ENCODE assay signal across 8 cellular contexts in the genomic region with DNA sequence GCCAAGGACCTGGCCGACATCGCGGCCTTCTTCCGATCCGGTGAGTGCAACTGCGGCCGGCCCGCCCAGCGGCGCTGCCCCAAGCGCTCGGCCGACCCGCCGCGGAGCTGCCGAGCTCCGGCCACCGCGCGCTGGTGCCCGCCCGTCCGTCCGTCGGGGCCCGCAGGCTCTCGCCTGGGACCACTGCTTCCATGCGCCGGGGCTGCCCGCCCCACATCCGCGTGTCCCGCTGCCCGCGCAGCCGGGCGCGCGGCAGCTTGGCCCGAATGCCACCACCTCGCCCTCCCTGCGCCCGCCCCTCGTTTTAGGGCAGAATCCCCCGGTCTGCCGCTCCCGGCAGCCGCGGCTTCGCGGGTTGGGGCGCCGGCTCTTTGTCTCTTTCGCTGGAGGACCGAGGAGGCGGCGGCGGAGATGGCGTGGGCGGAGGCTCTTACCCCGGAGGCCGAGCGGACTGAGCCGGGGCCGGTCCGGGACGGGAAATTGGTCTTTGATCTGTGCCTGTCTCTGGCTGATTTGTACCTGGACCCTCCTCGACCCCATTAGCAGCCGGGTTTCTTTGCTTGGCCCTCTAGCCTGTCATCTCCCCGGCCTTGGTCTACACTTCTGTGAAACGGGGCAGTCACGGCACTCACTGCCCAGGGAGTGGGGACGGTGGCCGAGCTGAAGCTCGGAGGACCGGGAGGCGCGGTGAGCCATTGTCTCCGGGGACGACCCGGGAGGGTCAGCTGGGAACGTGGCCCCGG. TPM values are rescaled to one million over a fixed set of nuclear protein-coding genes. Genes with fewer than 3 reads are reported as not detected.
A peak's percentile ranks its signal among the peaks of the same experiment; 100 is the strongest.
DNase-seq lines count a peak whose midpoint lies in the region; ATAC-seq and TF ChIP-seq lines count a peak whose summit lies in the region.

No MANE protein-coding gene starts in this region.

- CTCF ChIA-PET in A673 (lab: Charles Lee): no interaction called here

- ATAC-seq in GM19023 (IDR thresholded peaks at IDR 0.05; ENCODE audit: unreplicated experiment) (peak; percentile 18), HG03135 (IDR thresholded peaks at IDR 0.05; ENCODE audit: unreplicated experiment) (peak; percentile 13), T-helper 17 cell (no peak)

- H3K36me3 ChIP-seq in A673 (ENCODE audit: insufficient read depth, low read length, poor library complexity, severe bottlenecking): no peaks in the 10 kb centered on the region

- DNase-seq in A673 (ENCODE audit: low spot score) (peak; percentile 28), T-helper 17 cell (peak in 2 of 3 donors; percentile 10 to 12), caudate nucleus (lab: John Stamatoyannopoulos, UW) (peak in 22 of 61 donors; percentile 4 to 79 (median 34)), lower leg skin (ENCODE audit: low spot score in 2 of 2) (peak in 1 of 2 donors; percentile 89), NCI-H187 treated with DMSO at 0.1 percent for 48 hours (lab: John Stamatoyannopoulos, UW) (no peak)
- peak; percentile 22 for DNase-seq in stimulated activated CD8-positive, alpha-beta memory T cell treated with anti-CD3 and anti-CD28 coated beads, Interleukin-4, amount 100 ng/mL, for 24 hours (ENCODE audit: low read depth)

- no peak for TF ChIP-seq CTCF in A673 (conservative IDR thresholded peaks at IDR 0.05; ENCODE audit: low read depth, low read length)
- no peak for TF ChIP-seq CTCF in lower leg skin (IDR thresholded peaks at IDR 0.05)

- peaks cover 6% of the 10 kb centered on the region for H3K36me3 Mint-ChIP-seq in T-helper 17 cell (ENCODE audit: low read depth)

- H3K27ac Mint-ChIP-seq in T-helper 17 cell: peak overlapping the region; percentile 56

- no peaks in the 10 kb centered on the region for H3K9me3 ChIP-seq in A673 (ENCODE audit: low read depth, low read length, poor library complexity, severe bottlenecking)
- H3K9me3 ChIP-seq in T-helper 17 cell (ENCODE audit: control insufficient read depth, low read length, poor library complexity, severe bottlenecking): peaks cover 5% of the 10 kb centered on the region

- H3K27ac ChIP-seq in A673 (ENCODE audit: low read depth, low read length, poor library complexity, severe bottlenecking): peak overlapping the region; percentile 78
- H3K27ac ChIP-seq in caudate nucleus (ENCODE audit: low read depth, low read length): peak overlapping the region; percentile 73

- peaks cover 25% of the 10 kb centered on the region for H3K4me1 ChIP-seq in A673 (ENCODE audit: insufficient read depth, low read length, poor library complexity, severe bottlenecking)

- H3K27me3 ChIP-seq in A673 (replicated peaks; ENCODE audit: insufficient read depth, low read depth, low read length, poor library complexity): no peaks in the 10 kb centered on the region

- intact Hi-C loops in A673 (cut with micrococcal nuclease; ENCODE audit: unreplicated experiment) (loop anchor here (5.0 kb wide), 1 partner anchor 123 kb away; no protein-coding TSS in a partner anchor), lower leg skin (cut with DNase I; ENCODE audit: low total_unique reads) (no loop called here)

- TF ChIP-seq POLR2A in lower leg skin (IDR thresholded peaks at IDR 0.05): no peak

- BruUV-seq in A673 (replicated peaks; lab: Mats Ljungman, UMichigan): no TSS peak

- H3K4me3 ChIP-seq in A673 (ENCODE audit: low read depth, low read length, poor library complexity, severe bottlenecking) (peak overlapping the region; percentile 96), lower leg skin (ENCODE audit: low read depth, poor library complexity, severe bottlenecking) (peak overlapping the region; percentile 75)

- H3K27me3 Mint-ChIP-seq in T-helper 17 cell: peaks cover 32% of the 10 kb centered on the region

- POLR2A ChIA-PET in A673 (lab: Charles Lee; ENCODE audit: low non-redundant PET): no interaction called here

- H3K4me3 Mint-ChIP-seq in T-helper 17 cell: peak overlapping the region; percentile 92

- 1% methylated on average over 35 to 37 of the region's 84 CpGs for WGBS in lower leg skin, 2 donors

- H3K4me1 Mint-ChIP-seq in T-helper 17 cell: peaks cover 8% of the 10 kb centered on the region

RNA-seq across cellular contexts. Expression of gene TRIO, which starts 0.9 kb away (rescaled TPM):
- total RNA-seq in A673 (2021): 99.8 and 105 TPM in 2 replicates
- total RNA-seq in T-helper 17 cell: 10 to 100 TPM; 19.3 to 19.5 TPM
- total RNA-seq in lower leg skin: 100 to 1,000 TPM in 1 of 4 donors, 10 to 100 TPM in 3; 47.8 to 101 (median 64.5) TPM
